Comparison of ENCODE assay signal across 8 cellular contexts in genomic region chr7:44534501-44534900, GRCh38. TPM values are rescaled to one million over a fixed set of nuclear protein-coding genes. Genes with fewer than 3 reads are reported as not detected.
DNase-seq lines count a peak whose midpoint lies in the region; TF ChIP-seq lines count a peak whose summit lies in the region.

No MANE protein-coding gene starts in this region.

- peak; percentile 81 for TF ChIP-seq CTCF in A673 (conservative IDR thresholded peaks at IDR 0.05; ENCODE audit: low read depth, low read length)
- peak; percentile 84 for TF ChIP-seq CTCF in GM12874 (IDR thresholded peaks at IDR 0.05; ENCODE audit: insufficient read depth, low read depth, low read length)
- TF ChIP-seq CTCF in brain microvascular endothelial cell (IDR thresholded peaks at IDR 0.05; ENCODE audit: low read depth, low read length, missing control alignments) = peak; percentile 80

- H3K9ac ChIP-seq in mesendoderm (ENCODE audit: low read length) = no peak overlapping the region

- DNase-seq in A673 (ENCODE audit: low spot score) (peak; percentile 73), M059J (ENCODE audit: low read depth) (peak; percentile 27), T-helper 9 cell (peak; percentile 26), brain microvascular endothelial cell (no peak), mesendoderm (peak; percentile 79), mucosa of gallbladder (ENCODE audit: low spot score) (no peak)
- DNase-seq in NK-92 treated with Interleukin-12 subunit alpha and Interleukin-12 subunit beta, amount 100 ng/mL, for 24 hours (lab: John Stamatoyannopoulos, UW) = no peak

- no peak overlapping the region for H3K4ac ChIP-seq in mesendoderm (ENCODE audit: low read depth, low read length)

- no peak overlapping the region for H3K4me2 ChIP-seq in mesendoderm (ENCODE audit: low read length)

- H3K4me3 ChIP-seq in A673 (ENCODE audit: low read depth, low read length, poor library complexity, severe bottlenecking) = no peak overlapping the region
- H3K4me3 ChIP-seq in brain microvascular endothelial cell (ENCODE audit: low read depth, low read length) = no peak overlapping the region
- H3K4me3 ChIP-seq in mesendoderm (ENCODE audit: low read length) = no peak overlapping the region

- intact Hi-C loops in A673 (cut with micrococcal nuclease; ENCODE audit: unreplicated experiment) = no loop called here

- no peak overlapping the region for H4K8ac ChIP-seq in mesendoderm (ENCODE audit: low read depth, low read length)

- H2AK5ac ChIP-seq in mesendoderm (ENCODE audit: low read length) = no peak overlapping the region

- no peaks in the 10 kb centered on the region for H3K9me3 ChIP-seq in A673 (ENCODE audit: low read depth, low read length, poor library complexity, severe bottlenecking)

- H2BK15ac ChIP-seq in mesendoderm (replicated peaks; ENCODE audit: low read depth) = no peak overlapping the region

- no peak overlapping the region for H3K23ac ChIP-seq in mesendoderm (ENCODE audit: low read length)

- WGBS in mesendoderm (ENCODE audit: extremely low coverage, insufficient coverage, low lambda C conversion rate) = no CpG with 5 or more reads among the region's 7 CpGs

- no peaks in the 10 kb centered on the region for H3K79me1 ChIP-seq in mesendoderm (ENCODE audit: low read length)

- no peaks in the 10 kb centered on the region for H3K36me3 ChIP-seq in A673 (ENCODE audit: insufficient read depth, low read length, poor library complexity, severe bottlenecking)
- H3K36me3 ChIP-seq in brain microvascular endothelial cell (replicated peaks) = no peaks in the 10 kb centered on the region
- no peaks in the 10 kb centered on the region for H3K36me3 ChIP-seq in mesendoderm (ENCODE audit: control insufficient read depth, insufficient read depth, low read length)

- POLR2A ChIA-PET in A673 (lab: Charles Lee; ENCODE audit: low non-redundant PET) = interaction anchor here (0.6 kb wide), 1 partner anchor 14 kb away, joined by 4 read pairs; no protein-coding TSS in a partner anchor

- H2BK120ac ChIP-seq in mesendoderm (ENCODE audit: low read depth, low read length) = no peak overlapping the region

- no peak overlapping the region for H3K27ac ChIP-seq in A673 (ENCODE audit: low read depth, low read length, poor library complexity, severe bottlenecking)
- no peak overlapping the region for H3K27ac ChIP-seq in brain microvascular endothelial cell
- no peak overlapping the region for H3K27ac ChIP-seq in mesendoderm (ENCODE audit: low read depth, low read length)

- H3K18ac ChIP-seq in mesendoderm (ENCODE audit: low read length) = no peak overlapping the region

- no TSS peak for BruUV-seq in A673 (replicated peaks; lab: Mats Ljungman, UMichigan)

- H3K79me2 ChIP-seq in mesendoderm (ENCODE audit: control insufficient read depth, insufficient read depth, low read length) = no peaks in the 10 kb centered on the region

- in situ Hi-C loops in brain microvascular endothelial cell (cut with HindIII; ENCODE audit: low pct_ligation_motif_present, low sequenced_read_pairs) = no loop called here

- no peak overlapping the region for H2BK5ac ChIP-seq in mesendoderm (ENCODE audit: low read length)

- H3K27me3 ChIP-seq in A673 (replicated peaks; ENCODE audit: insufficient read depth, low read depth, low read length, poor library complexity) (no peaks in the 10 kb centered on the region), brain microvascular endothelial cell (replicated peaks) (no peaks in the 10 kb centered on the region), mesendoderm (ENCODE audit: insufficient read depth, low read length, poor library complexity) (no peaks in the 10 kb centered on the region)

- CTCF ChIA-PET in A673 (lab: Charles Lee) = interaction anchor here (0.8 to 1.1 kb wide), 3 partner anchors 37 to 313 kb away, joined by 4 to 8 read pairs (median 4); no protein-coding TSS in a partner anchor

- H3K56ac ChIP-seq in mesendoderm (ENCODE audit: low read length) = no peak overlapping the region

- no peak overlapping the region for H4K5ac ChIP-seq in mesendoderm (ENCODE audit: low read length)

- no peaks in the 10 kb centered on the region for H3K4me1 ChIP-seq in A673 (ENCODE audit: insufficient read depth, low read length, poor library complexity, severe bottlenecking)
- H3K4me1 ChIP-seq in mesendoderm (ENCODE audit: control insufficient read depth, low read depth, low read length) = no peaks in the 10 kb centered on the region

RNA-seq across cellular contexts. Expression of gene NPC1L1, which starts 6.6 kb away (rescaled TPM):
- not detected in 2 replicates for total RNA-seq in A673 (2021)
- total RNA-seq in M059J (2014; rRNA removed; shearing (Covaris generic)) = not detected in 2 replicates
- 0.22 TPM for polyA plus RNA-seq in mesendoderm (2013, experiment 1 of 2)
- polyA plus RNA-seq in mesendoderm (2013, experiment 2 of 2) = 0.18 TPM
- 61.3 TPM for total RNA-seq in mucosa of gallbladder

RNA-seq across cellular contexts. Expression of gene DDX56, which starts 39.2 kb away (rescaled TPM):
- total RNA-seq in A673 (2021) (119 and 147 TPM in 2 replicates), mucosa of gallbladder (53.3 TPM)
- 63.2 and 68.6 TPM in 2 replicates for total RNA-seq in M059J (2014; rRNA removed; shearing (Covaris generic))
- 79.9 TPM for polyA plus RNA-seq in mesendoderm (2013, experiment 1 of 2)
- 72.0 TPM for polyA plus RNA-seq in mesendoderm (2013, experiment 2 of 2)

RNA-seq across cellular contexts. Expression of gene NUDCD3, which starts 44.0 kb away (rescaled TPM):
- total RNA-seq in A673 (2021) (119 and 123 TPM in 2 replicates), mucosa of gallbladder (122 TPM)
- 41.3 and 76.2 TPM in 2 replicates for total RNA-seq in M059J (2014; rRNA removed; shearing (Covaris generic))
- polyA plus RNA-seq in mesendoderm (2013, experiment 1 of 2) = 34.4 TPM
- 32.5 TPM for polyA plus RNA-seq in mesendoderm (2013, experiment 2 of 2)

RNA-seq across cellular contexts. Expression of gene TMED4, which starts 47.5 kb away (rescaled TPM):
- total RNA-seq in A673 (2021) (77.6 and 79.5 TPM in 2 replicates), mucosa of gallbladder (136 TPM)
- total RNA-seq in M059J (2014; rRNA removed; shearing (Covaris generic)) = 226 and 256 TPM in 2 replicates
- polyA plus RNA-seq in mesendoderm (2013, experiment 1 of 2) = 24.1 TPM
- 24.4 TPM for polyA plus RNA-seq in mesendoderm (2013, experiment 2 of 2)

Comparison
In these comparisons a context has a peak if more than half of its experiments do, and no peak if none do; other contexts are left out.
1. DNase-seq: peak in A673 (single experiment), M059J (single experiment), T-helper 9 cell (single experiment) and mesendoderm (single experiment); none in brain microvascular endothelial cell (single experiment), mucosa of gallbladder (single experiment) and NK-92 treated with Interleukin-12 subunit alpha and Interleukin-12 subunit beta, amount 100 ng/mL, for 24 hours (single experiment).
2. RNA of gene NPC1L1, which starts 6.6 kb away (total RNA-seq): 61.3 TPM in mucosa of gallbladder (single experiment); not detected in A673 and not detected in M059J; every median in the first group is over 10 times any median in the second.
3. Peak in every context shown above with its lines, with median percentiles within 50 percentile points of each other: CTCF ChIP-seq.